1 cellular context compared by ENCODE assay signal in genomic region chr19:10521461-10522216, GRCh38.
TF ChIP-seq lines count a peak whose summit lies in the region.

No MANE protein-coding gene starts in this region.

TF ChIP-seq in IMR-90, 13 proteins besides CTCF, POLR2A, EP300 and RAD21:
- TF ChIP-seq FOS (IDR thresholded peaks at IDR 0.05; ENCODE audit: low read depth, low read length) (no peak), RFX5 (IDR thresholded peaks at IDR 0.05; ENCODE audit: low read depth, low read length) (no peak), SMC3 (IDR thresholded peaks at IDR 0.05; ENCODE audit: low read depth, low read length) (no peak), MXI1 (IDR thresholded peaks at IDR 0.05; ENCODE audit: borderline replicate concordance, low read depth, low read length) (no peak), RCOR1 (IDR thresholded peaks at IDR 0.05; ENCODE audit: insufficient replicate concordance, low read length) (no peak), MAFK (IDR thresholded peaks at IDR 0.05; ENCODE audit: low read depth, low read length) (no peak), BHLHE40 (IDR thresholded peaks at IDR 0.05; ENCODE audit: low read depth, low read length) (no peak), MAZ (IDR thresholded peaks at IDR 0.05; ENCODE audit: borderline replicate concordance, low read depth, low read length) (no peak), USF2 (IDR thresholded peaks at IDR 0.05; ENCODE audit: low read depth, low read length) (no peak), ELK1 (IDR thresholded peaks at IDR 0.05; ENCODE audit: borderline replicate concordance, low read depth, low read length) (no peak), CEBPB (IDR thresholded peaks at IDR 0.05; ENCODE audit: low read depth, low read length) (no peak), NFE2L2 (IDR thresholded peaks at IDR 0.05; ENCODE audit: low read depth, low read length) (no peak), CHD1 (IDR thresholded peaks at IDR 0.05; ENCODE audit: low read depth, low read length) (no peak)
TF ChIP-seq in IMR-90: peak in this region for 0.
